Comparison of ENCODE assay signal across 8 cellular contexts in genomic region chr2:6866239-6866745, GRCh38. TPM values are rescaled to one million over a fixed set of nuclear protein-coding genes. Genes with fewer than 3 reads are reported as not detected.
DNase-seq lines count a peak whose midpoint lies in the region; ATAC-seq, FAIRE-seq and TF ChIP-seq lines count a peak whose summit lies in the region.

No MANE protein-coding gene starts in this region.

- DNase-seq in AML-193 (lab: John Stamatoyannopoulos, UW): peak; percentile 18 to 29
- peak; percentile 42 for DNase-seq in NCI-H2196 (lab: John Stamatoyannopoulos, UW; ENCODE audit: unreplicated experiment)
- peak; percentile 31 to 34 for DNase-seq in activated T-cell treated with anti-CD3 and anti-CD28 coated beads, Interleukin-2, amount 50 U/mL, for 72 hours
- peak in 5 of 6 donors; percentile 24 to 65 (median 33) for DNase-seq in pancreas
- no peak for DNase-seq in NCI-H446 treated with DMSO at 0.1 percent for 48 hours (lab: John Stamatoyannopoulos, UW)

- peak; percentile 63 for FAIRE-seq in pancreas (lab: Jason Lieb, UNC)

- H3K4me3 Mint-ChIP-seq in activated T-cell treated with anti-CD3 and anti-CD28 coated beads, Interleukin-2, amount 50 U/mL, for 72 hours: peak overlapping the region; percentile 89 to 98

- TF ChIP-seq CTCF in gastroesophageal sphincter (IDR thresholded peaks at IDR 0.05): peak in 2 of 4 experiments; percentile 17 to 49
- TF ChIP-seq CTCF in pancreas (IDR thresholded peaks at IDR 0.05): peak in 1 of 4 donors; percentile 22

- H3K27ac Mint-ChIP-seq in activated T-cell treated with anti-CD3 and anti-CD28 coated beads, Interleukin-2, amount 50 U/mL, for 72 hours: peak overlapping the region; percentile 88

- intact Hi-C loops in pancreas (cut with DNase I): no loop called here

- H3K4me3 ChIP-seq in gastroesophageal sphincter (peak overlapping the region; percentile 70 to 86), pancreas (peak overlapping the region; percentile 48 to 89 (median 86))

- ATAC-seq in GM18511 (IDR thresholded peaks at IDR 0.05; ENCODE audit: unreplicated experiment) (peak; percentile 40), HG03064 (IDR thresholded peaks at IDR 0.05; ENCODE audit: low read depth, unreplicated experiment) (peak; percentile 47), gastroesophageal sphincter (no peak), pancreas (peak; percentile 69 to 83 (median 76))
- ATAC-seq in activated T-cell treated with anti-CD3 and anti-CD28 coated beads, Interleukin-2, amount 50 U/mL, for 72 hours (replicated peaks in 1 of 2): peak in 1 of 2 donors; percentile 38

- H3K27me3 Mint-ChIP-seq in activated T-cell treated with anti-CD3 and anti-CD28 coated beads, Interleukin-2, amount 50 U/mL, for 72 hours (ENCODE audit: low read depth): peaks cover 5% of the 10 kb centered on the region

- H3K4me1 ChIP-seq in gastroesophageal sphincter: peaks cover 0 to 32% (median 12%) of the 10 kb centered on the region in 3 donors
- peaks cover 0 to 5% (median 0%) of the 10 kb centered on the region in 3 donors for H3K4me1 ChIP-seq in pancreas

- no peak for TF ChIP-seq EP300 in gastroesophageal sphincter (IDR thresholded peaks at IDR 0.05)

- H3K9me3 ChIP-seq in gastroesophageal sphincter (no peaks in the 10 kb centered on the region), pancreas (no peaks in the 10 kb centered on the region)

- H3K9me3 Mint-ChIP-seq in activated T-cell treated with anti-CD3 and anti-CD28 coated beads, Interleukin-2, amount 50 U/mL, for 72 hours: no peaks in the 10 kb centered on the region

- WGBS in gastroesophageal sphincter (ENCODE audit: low coverage in 1 of 2), 2 donors: 8 to 33% methylated on average over 1 to 10 of the region's 10 CpGs
- WGBS in pancreas, 2 donors: 1 to 2% methylated on average over 10 of the region's 10 CpGs

- TF ChIP-seq POLR2A in gastroesophageal sphincter (IDR thresholded peaks at IDR 0.05): no peak

- H3K36me3 ChIP-seq in gastroesophageal sphincter (peaks cover 0 to 12% of the 10 kb centered on the region in 2 donors), pancreas (no peaks in the 10 kb centered on the region)

- H3K27ac ChIP-seq in gastroesophageal sphincter (peak overlapping the region in 3 of 4 donors; percentile 83 to 89 (median 87)), pancreas (peak overlapping the region; percentile 85 to 91 (median 87))

- H3K4me1 Mint-ChIP-seq in activated T-cell treated with anti-CD3 and anti-CD28 coated beads, Interleukin-2, amount 50 U/mL, for 72 hours (ENCODE audit: low read depth): peaks cover 21% of the 10 kb centered on the region

- peaks cover 9 to 14% of the 10 kb centered on the region in 2 donors for H3K36me3 Mint-ChIP-seq in activated T-cell treated with anti-CD3 and anti-CD28 coated beads, Interleukin-2, amount 50 U/mL, for 72 hours (ENCODE audit: insufficient read depth in 2 of 2)

- H3K27me3 ChIP-seq in gastroesophageal sphincter (no peaks in the 10 kb centered on the region), pancreas (no peaks in the 10 kb centered on the region)

RNA-seq across cellular contexts. Expression of gene CMPK2, which starts 0.6 kb away (rescaled TPM):
- 10 to 100 TPM in 1 of 2 donors, 1 to 10 TPM in 1; 5.7 to 10.6 TPM for total RNA-seq in activated T-cell treated with anti-CD3 and anti-CD28 coated beads, Interleukin-2, amount 50 U/mL, for 72 hours
- total RNA-seq in gastroesophageal sphincter: 1 to 10 TPM; 3.1 to 7.8 (median 5.4) TPM
- total RNA-seq in pancreas: 1 to 10 TPM; 2.5 to 4.3 (median 3.5) TPM
- 1 to 10 TPM; 1.7 to 2.4 TPM for polyA plus RNA-seq in pancreas

RNA-seq across cellular contexts. Expression of gene RSAD2, which starts 11.3 kb away (rescaled TPM):
- total RNA-seq in activated T-cell treated with anti-CD3 and anti-CD28 coated beads, Interleukin-2, amount 50 U/mL, for 72 hours: 10 to 100 TPM in 1 of 2 donors, 1 to 10 TPM in 1; 5.4 to 17.8 TPM
- total RNA-seq in gastroesophageal sphincter: 1 to 10 TPM; 1.8 to 7.0 (median 5.7) TPM
- total RNA-seq in pancreas: 1 to 10 TPM in 5 of 6 donors, under 1 TPM in 1; 0.60 to 2.9 (median 2.1) TPM
- polyA plus RNA-seq in pancreas: 1 to 10 TPM in 1 of 2 donors, under 1 TPM in 1; 0.95 to 1.9 TPM

RNA-seq across cellular contexts. Expression of gene RNF144A, which starts 50.9 kb away (rescaled TPM):
- total RNA-seq in activated T-cell treated with anti-CD3 and anti-CD28 coated beads, Interleukin-2, amount 50 U/mL, for 72 hours: 10 to 100 TPM; 52.1 to 73.9 TPM
- total RNA-seq in gastroesophageal sphincter (10 to 100 TPM in 1 of 4 donors, 1 to 10 TPM in 3; 7.2 to 12.9 (median 8.8) TPM), pancreas (10 to 100 TPM; 21.3 to 78.7 (median 45.7) TPM)
- 10 to 100 TPM in 1 of 2 donors, 1 to 10 TPM in 1; 9.4 to 12.0 TPM for polyA plus RNA-seq in pancreas
